In genomic region chr11:118009821-118010737, GRCh38 we compare ENCODE assay signal across 11 cellular contexts. TPM values are rescaled to one million over a fixed set of nuclear protein-coding genes. Genes with fewer than 3 reads are reported as not detected.
DNase-seq lines count a peak whose midpoint lies in the region; ATAC-seq and TF ChIP-seq lines count a peak whose summit lies in the region.
"Had no signal": no experiment of that assay in that cellular context is flagged by ENCODE, and none has a peak within 500 bp of the region (broad histone marks: within the 10 kb centered on the region; RNA-seq: fewer than 3 reads in every experiment).

No MANE protein-coding gene starts in this region.

- TF ChIP-seq CTCF in GM12865 (IDR thresholded peaks at IDR 0.05; ENCODE audit: insufficient read depth, low read depth, low read length, missing control alignments) = no peak
- TF ChIP-seq CTCF in ascending aorta (IDR thresholded peaks at IDR 0.05) = no peak
- no peak for TF ChIP-seq CTCF in nephron progenitor cell (IDR thresholded peaks at IDR 0.05)

- no peaks in the 10 kb centered on the region for H3K36me3 ChIP-seq in ascending aorta

- DNase-seq in GM12865 (ENCODE audit: low read depth) (no peak), ascending aorta (ENCODE audit: low spot score in 2 of 2) (no peak), SW 1271 (lab: John Stamatoyannopoulos, UW) (no peak), SHP77 (lab: John Stamatoyannopoulos, UW) (no peak), nephron progenitor cell (no peak)
- no peak for DNase-seq in natural killer cell treated with Interleukin-12 subunit alpha and Interleukin-12 subunit beta and Interleukin-15 and Interleukin-18, amount 100 ng/mL, for 72 hours (ENCODE audit: low spot score)
- no peak for DNase-seq in stimulated activated CD4-positive, alpha-beta T cell treated with anti-CD3 and anti-CD28 coated beads, Interleukin-12 subunit alpha, Interleukin-12 subunit beta, amount 100 ng/mL, for 4 hours
- DNase-seq: mesenchymal stem cell, NCI-H1436 treated with DMSO at 0.1 percent for 48 hours, small intestine had no signal

- no peak overlapping the region for H3K4me3 Mint-ChIP-seq in natural killer cell treated with Interleukin-12 subunit alpha and Interleukin-12 subunit beta and Interleukin-15 and Interleukin-18, amount 100 ng/mL, for 72 hours
- H3K4me3 Mint-ChIP-seq in nephron progenitor cell = no peak overlapping the region

- H3K27ac ChIP-seq in ascending aorta = peak overlapping the region; percentile 57 to 73

- H3K27me3 ChIP-seq in ascending aorta = no peaks in the 10 kb centered on the region

- peak overlapping the region; percentile 6 to 76 for H3K27ac Mint-ChIP-seq in natural killer cell treated with Interleukin-12 subunit alpha and Interleukin-12 subunit beta and Interleukin-15 and Interleukin-18, amount 100 ng/mL, for 72 hours
- no peak overlapping the region for H3K27ac Mint-ChIP-seq in nephron progenitor cell

- H3K27me3 Mint-ChIP-seq in natural killer cell treated with Interleukin-12 subunit alpha and Interleukin-12 subunit beta and Interleukin-15 and Interleukin-18, amount 100 ng/mL, for 72 hours = no peaks in the 10 kb centered on the region
- H3K27me3 Mint-ChIP-seq in nephron progenitor cell (ENCODE audit: low read depth, poor library complexity) = peaks cover 22% of the 10 kb centered on the region

- H3K4me1 ChIP-seq in ascending aorta = no peaks in the 10 kb centered on the region

- H3K9me3 ChIP-seq in ascending aorta = no peaks in the 10 kb centered on the region

- H3K4me3 ChIP-seq in GM12865 (ENCODE audit: low read depth, low read length) (0 out of 2 replicates have a peak overlapping the region, but pooled peaks have one; percentile 21), ascending aorta (no peak overlapping the region)

- H3K4me1 Mint-ChIP-seq in natural killer cell treated with Interleukin-12 subunit alpha and Interleukin-12 subunit beta and Interleukin-15 and Interleukin-18, amount 100 ng/mL, for 72 hours (ENCODE audit: low read depth in 2 of 2) = peaks cover 75 to 86% of the 10 kb centered on the region in 2 donors
- peaks cover 19% of the 10 kb centered on the region for H3K4me1 Mint-ChIP-seq in nephron progenitor cell

- H3K36me3 Mint-ChIP-seq in natural killer cell treated with Interleukin-12 subunit alpha and Interleukin-12 subunit beta and Interleukin-15 and Interleukin-18, amount 100 ng/mL, for 72 hours = no peaks in the 10 kb centered on the region
- H3K36me3 Mint-ChIP-seq in nephron progenitor cell (ENCODE audit: low read depth) = no peaks in the 10 kb centered on the region

- H3K9me3 Mint-ChIP-seq in natural killer cell treated with Interleukin-12 subunit alpha and Interleukin-12 subunit beta and Interleukin-15 and Interleukin-18, amount 100 ng/mL, for 72 hours = peaks cover 4% of the 10 kb centered on the region
- no peaks in the 10 kb centered on the region for H3K9me3 Mint-ChIP-seq in nephron progenitor cell

- ATAC-seq in HG03066 (IDR thresholded peaks at IDR 0.05; ENCODE audit: low read depth, unreplicated experiment) = peak; percentile 4
- ATAC-seq in natural killer cell treated with Interleukin-12 subunit alpha and Interleukin-12 subunit beta and Interleukin-15 and Interleukin-18, amount 100 ng/mL, for 72 hours = no peak

- intact Hi-C loops in ascending aorta (cut with DNase I) = no loop called here

RNA-seq across cellular contexts. Expression of gene IL10RA, which starts 23.9 kb away (rescaled TPM):
- 38.6 TPM for total RNA-seq in ascending aorta
- 10 to 100 TPM; 59.8 to 83.6 TPM for total RNA-seq in natural killer cell treated with Interleukin-12 subunit alpha and Interleukin-12 subunit beta and Interleukin-15 and Interleukin-18, amount 100 ng/mL, for 72 hours
